Comparison of ENCODE assay signal across 1 cellular context in genomic region chr6:87074051-87074711, GRCh38.
TF ChIP-seq lines count a peak whose summit lies in the region.

No MANE protein-coding gene starts in this region.

TF ChIP-seq in GM23338, 12 proteins besides CTCF, POLR2A, EP300 and RAD21 (continued from another document):
- TF ChIP-seq ZNF462 (CRISPR knock-in tag; IDR thresholded peaks at IDR 0.05), result no peak
- TF ChIP-seq NANOG (IDR thresholded peaks at IDR 0.05; ENCODE audit: borderline replicate concordance), result no peak
- TF ChIP-seq ZNF114 (CRISPR knock-in tag; IDR thresholded peaks at IDR 0.05), result no peak
